Comparison of ENCODE assay signal across 18 cellular contexts in the genomic region with DNA sequence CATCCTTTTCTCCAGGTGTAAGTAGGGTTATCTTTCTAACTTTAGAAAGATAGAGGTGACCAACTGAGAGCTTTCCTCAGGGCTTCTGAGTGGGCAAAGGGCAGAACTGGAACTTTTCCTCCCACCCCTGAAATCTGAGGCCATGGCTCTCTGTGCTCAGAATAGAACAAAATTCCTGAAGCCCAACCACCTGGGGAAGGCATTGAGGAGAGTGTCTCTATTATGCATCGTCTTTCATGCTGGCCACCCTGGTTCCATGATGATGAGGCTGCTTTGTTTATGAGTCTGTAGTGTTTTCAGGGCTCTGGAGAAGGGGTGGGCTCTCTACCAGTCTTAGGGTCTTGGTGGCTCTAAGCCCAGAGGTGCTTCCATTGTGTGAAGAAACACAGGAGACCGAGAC. TPM values are rescaled to one million over a fixed set of nuclear protein-coding genes. Genes with fewer than 3 reads are reported as not detected.
A peak's percentile ranks its signal among the peaks of the same experiment; 100 is the strongest.
DNase-seq lines count a peak whose midpoint lies in the region; ATAC-seq and TF ChIP-seq lines count a peak whose summit lies in the region.
"Had no signal": no experiment of that assay in that cellular context is flagged by ENCODE, and none has a peak within 500 bp of the region (broad histone marks: within the 10 kb centered on the region; RNA-seq: fewer than 3 reads in every experiment).

No MANE protein-coding gene starts in this region.

- H3K4me3 ChIP-seq in gastrocnemius medialis: no peak overlapping the region
- no peak overlapping the region for H3K4me3 ChIP-seq in BE2C (ENCODE audit: low read depth, low read length)
- H3K4me3 ChIP-seq: thoracic aorta had no signal

- H3K9me3 ChIP-seq in gastrocnemius medialis (no peaks in the 10 kb centered on the region), BE2C (no peaks in the 10 kb centered on the region)
- H3K9me3 ChIP-seq: thoracic aorta had no signal

- H3K36me3 ChIP-seq in gastrocnemius medialis (no peaks in the 10 kb centered on the region), BE2C (no peaks in the 10 kb centered on the region)
- H3K36me3 ChIP-seq: thoracic aorta had no signal

- H3K4me1 ChIP-seq in gastrocnemius medialis (peaks cover 52 to 53% of the 10 kb centered on the region in 2 donors), BE2C (no peaks in the 10 kb centered on the region)

- in situ Hi-C loops in gastrocnemius medialis (cut with MboI; ENCODE audit: low sequenced_read_pairs in 4 of 4): no loop called here

- H3K27me3 ChIP-seq in gastrocnemius medialis (no peaks in the 10 kb centered on the region), BE2C (no peaks in the 10 kb centered on the region)

- H3K9me3 Mint-ChIP-seq in activated CD4-positive, alpha-beta memory T cell treated with anti-CD3 and anti-CD28 coated beads for 36 hours: no peaks in the 10 kb centered on the region
- no peaks in the 10 kb centered on the region for H3K9me3 Mint-ChIP-seq in activated CD4-positive, alpha-beta memory T cell treated with anti-CD3 and anti-CD28 coated beads, Interleukin-2, amount 10 ng/mL, durations not matched to agents 7 days and 5 days
- H3K9me3 Mint-ChIP-seq: natural killer cell treated with Interleukin-12 subunit alpha and Interleukin-12 subunit beta and Interleukin-15 and Interleukin-18, amount 100 ng/mL, for 72 hours had no signal

- intact Hi-C loops in activated CD4-positive, alpha-beta memory T cell treated with anti-CD3 and anti-CD28 coated beads for 36 hours (cut with micrococcal nuclease): loop anchor here (5.0 kb wide), 1 partner anchor 255 kb away; no protein-coding TSS in a partner anchor
- intact Hi-C loops in gastrocnemius medialis (cut with DNase I; ENCODE audit: low total_unique reads): no loop called here

- H3K27ac ChIP-seq in gastrocnemius medialis: peak overlapping the region; percentile 54 to 75 (median 70)

- TF ChIP-seq CTCF in gastrocnemius medialis (IDR thresholded peaks at IDR 0.05 in 4 of 5, conservative IDR thresholded peaks at IDR 0.05 in 1 of 5) (no peak), BE2C (IDR thresholded peaks at IDR 0.05; ENCODE audit: low read depth, low read length) (no peak)

- H3K4me3 Mint-ChIP-seq in activated CD4-positive, alpha-beta memory T cell treated with anti-CD3 and anti-CD28 coated beads for 36 hours: no peak overlapping the region
- no peak overlapping the region for H3K4me3 Mint-ChIP-seq in activated CD4-positive, alpha-beta memory T cell treated with anti-CD3 and anti-CD28 coated beads, Interleukin-2, amount 10 ng/mL, durations not matched to agents 7 days and 5 days
- H3K4me3 Mint-ChIP-seq: activated CD8-positive, alpha-beta memory T cell treated with anti-CD3 and anti-CD28 coated beads, Interleukin-2, amount 10 ng/mL, durations not matched to agents 7 days and 5 days; natural killer cell treated with Interleukin-12 subunit alpha and Interleukin-12 subunit beta and Interleukin-15 and Interleukin-18, amount 100 ng/mL, for 72 hours had no signal

- peaks cover 8% of the 10 kb centered on the region for H3K36me3 Mint-ChIP-seq in activated CD4-positive, alpha-beta memory T cell treated with anti-CD3 and anti-CD28 coated beads for 36 hours
- no peaks in the 10 kb centered on the region for H3K36me3 Mint-ChIP-seq in activated CD4-positive, alpha-beta memory T cell treated with anti-CD3 and anti-CD28 coated beads, Interleukin-2, amount 10 ng/mL, durations not matched to agents 7 days and 5 days (ENCODE audit: low read depth)
- H3K36me3 Mint-ChIP-seq: natural killer cell treated with Interleukin-12 subunit alpha and Interleukin-12 subunit beta and Interleukin-15 and Interleukin-18, amount 100 ng/mL, for 72 hours had no signal

- H3K27ac Mint-ChIP-seq in activated CD4-positive, alpha-beta memory T cell treated with anti-CD3 and anti-CD28 coated beads for 36 hours: peak overlapping the region; percentile 16
- no peak overlapping the region for H3K27ac Mint-ChIP-seq in activated CD4-positive, alpha-beta memory T cell treated with anti-CD3 and anti-CD28 coated beads, Interleukin-2, amount 10 ng/mL, durations not matched to agents 7 days and 5 days
- H3K27ac Mint-ChIP-seq: activated CD8-positive, alpha-beta memory T cell treated with anti-CD3 and anti-CD28 coated beads, Interleukin-2, amount 10 ng/mL, durations not matched to agents 7 days and 5 days; natural killer cell treated with Interleukin-12 subunit alpha and Interleukin-12 subunit beta and Interleukin-15 and Interleukin-18, amount 100 ng/mL, for 72 hours had no signal

- no peak for TF ChIP-seq POLR2A in gastrocnemius medialis (IDR thresholded peaks at IDR 0.05)

- ATAC-seq in gastrocnemius medialis: peak; percentile 66 to 71
- ATAC-seq: activated CD8-positive, alpha-beta memory T cell treated with anti-CD3 and anti-CD28 coated beads, Interleukin-2, amount 10 ng/mL, durations not matched to agents 7 days and 5 days had no signal

- CTCF ChIA-PET in activated CD4-positive, alpha-beta memory T cell treated with anti-CD3 and anti-CD28 coated beads for 36 hours (lab: Charles Lee): interaction anchor here (2.5 kb wide), 1 partner anchor 92 kb away, joined by 6 read pairs; no protein-coding TSS in a partner anchor
- CTCF ChIA-PET in activated CD4-positive, alpha-beta memory T cell treated with anti-CD3 and anti-CD28 coated beads, Interleukin-2, amount 10 ng/mL, durations not matched to agents 7 days and 5 days (lab: Charles Lee): no interaction called here

- POLR2A ChIA-PET in activated CD4-positive, alpha-beta memory T cell treated with anti-CD3 and anti-CD28 coated beads for 36 hours (lab: Charles Lee): interaction anchor here (0.6 kb wide), 1 partner anchor 224 kb away, joined by 3 read pairs; no protein-coding TSS in a partner anchor
- POLR2A ChIA-PET in activated CD4-positive, alpha-beta memory T cell treated with anti-CD3 and anti-CD28 coated beads, Interleukin-2, amount 10 ng/mL, durations not matched to agents 7 days and 5 days (lab: Charles Lee): no interaction called here

- H3K27me3 Mint-ChIP-seq in activated CD4-positive, alpha-beta memory T cell treated with anti-CD3 and anti-CD28 coated beads for 36 hours: peaks cover 12% of the 10 kb centered on the region
- peaks cover 18% of the 10 kb centered on the region for H3K27me3 Mint-ChIP-seq in activated CD4-positive, alpha-beta memory T cell treated with anti-CD3 and anti-CD28 coated beads, Interleukin-2, amount 10 ng/mL, durations not matched to agents 7 days and 5 days

- DNase-seq in activated CD4-positive, alpha-beta memory T cell treated with anti-CD3 and anti-CD28 coated beads for 36 hours: no peak
- no peak for DNase-seq in activated CD4-positive, alpha-beta memory T cell treated with anti-CD3 and anti-CD28 coated beads, Interleukin-2, amount 10 ng/mL, durations not matched to agents 7 days and 5 days
- DNase-seq in amniotic epithelial cell (ENCODE audit: low read depth) (peak; percentile 19), iPS-NIHi7 (ENCODE audit: extremely low spot score) (peak; percentile 42), gastrocnemius medialis (no peak), BE2C (no peak), hypothalamus (lab: John Stamatoyannopoulos, UW) (no peak), dedifferentiated amniotic fluid mesenchymal stem cell (ENCODE audit: extremely low spot score) (no peak)
- DNase-seq: ACHN; activated CD8-positive, alpha-beta memory T cell treated with anti-CD3 and anti-CD28 coated beads, Interleukin-2, amount 10 ng/mL, durations not matched to agents 7 days and 5 days; activated gamma-delta T cell treated with Interleukin-2 at 50 U/mL for 16 hours; DMS79; NCI-H1436; NCI-H2171 treated with DMSO at 0.1 percent for 48 hours; NCI-H748 treated with DMSO at 0.1 percent for 48 hours; T-helper 9 cell had no signal

- peaks cover 71% of the 10 kb centered on the region for H3K4me1 Mint-ChIP-seq in activated CD4-positive, alpha-beta memory T cell treated with anti-CD3 and anti-CD28 coated beads for 36 hours (ENCODE audit: low read depth)
- peaks cover 44% of the 10 kb centered on the region for H3K4me1 Mint-ChIP-seq in activated CD4-positive, alpha-beta memory T cell treated with anti-CD3 and anti-CD28 coated beads, Interleukin-2, amount 10 ng/mL, durations not matched to agents 7 days and 5 days

RNA-seq across cellular contexts. Expression of gene IL1R1, which starts 30.7 kb away (rescaled TPM):
- 10 to 100 TPM; 20.3 to 20.4 TPM for total RNA-seq in activated CD4-positive, alpha-beta memory T cell treated with anti-CD3 and anti-CD28 coated beads for 36 hours
- 1 to 10 TPM; 1.3 to 1.5 TPM for total RNA-seq in activated CD4-positive, alpha-beta memory T cell treated with anti-CD3 and anti-CD28 coated beads, Interleukin-2, amount 10 ng/mL, durations not matched to agents 7 days and 5 days
- 10 to 100 TPM; 17.6 to 23.3 (median 19.3) TPM for total RNA-seq in gastrocnemius medialis
- 0.26 TPM for polyA plus RNA-seq in BE2C (2012; ENCODE audit: insufficient read depth, insufficient read length, low read depth)

Comparison
In these comparisons a context has a peak if more than half of its experiments do, and no peak if none do; other contexts are left out.
1. RNA of gene IL1R1, which starts 30.7 kb away (total RNA-seq): 17.6 to 23.3 TPM in gastrocnemius medialis and 20.3 to 20.4 TPM in activated CD4-positive, alpha-beta memory T cell treated with anti-CD3 and anti-CD28 coated beads for 36 hours; 1.3 to 1.5 TPM in activated CD4-positive, alpha-beta memory T cell treated with anti-CD3 and anti-CD28 coated beads, Interleukin-2, amount 10 ng/mL, durations not matched to agents 7 days and 5 days; every median in the first group is over 4 times any median in the second.
2. DNase-seq: peak in amniotic epithelial cell (single experiment) and iPS-NIHi7 (single experiment); none in activated CD4-positive, alpha-beta memory T cell treated with anti-CD3 and anti-CD28 coated beads for 36 hours (single experiment), activated CD4-positive, alpha-beta memory T cell treated with anti-CD3 and anti-CD28 coated beads, Interleukin-2, amount 10 ng/mL, durations not matched to agents 7 days and 5 days (single experiment), gastrocnemius medialis (0 of 2), BE2C (single experiment), hypothalamus (0 of 51) and dedifferentiated amniotic fluid mesenchymal stem cell (single experiment).